ENCODE assay signal across 8 cellular contexts in the genomic region with DNA sequence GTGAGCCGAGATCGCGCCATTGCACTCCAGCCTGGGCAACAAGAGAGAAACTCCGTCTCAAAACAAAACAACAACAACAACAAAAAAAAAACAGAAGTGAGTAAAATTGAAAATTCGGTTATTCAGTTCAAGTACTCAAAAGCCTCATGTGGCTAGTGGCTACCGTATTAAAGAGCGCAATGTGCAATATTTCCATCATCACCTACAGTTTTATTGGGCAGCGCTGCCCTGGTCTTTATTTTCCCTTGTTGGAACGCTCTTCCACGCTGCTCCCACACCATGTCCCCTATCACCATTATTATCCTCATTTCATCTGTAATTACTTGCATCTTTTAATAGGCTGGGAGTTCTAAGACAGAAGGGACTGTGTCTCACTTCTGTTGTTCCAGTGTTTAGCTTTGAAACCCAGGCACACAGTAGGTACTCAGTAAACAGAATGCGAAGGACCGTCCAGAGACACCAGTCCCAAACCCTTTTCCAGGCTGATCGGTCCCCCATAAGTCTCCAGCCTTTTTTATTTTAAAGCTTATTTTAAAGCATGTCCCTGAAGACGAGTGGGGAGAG. TPM values are rescaled to one million over a fixed set of nuclear protein-coding genes. Genes with fewer than 3 reads are reported as not detected.
DNase-seq lines count a peak whose midpoint lies in the region; ATAC-seq, FAIRE-seq and TF ChIP-seq lines count a peak whose summit lies in the region.

No MANE protein-coding gene starts in this region.

- H3K4me3 Mint-ChIP-seq in osteocyte (ENCODE audit: unreplicated experiment), result peak overlapping the region; percentile 82

- H3K27ac Mint-ChIP-seq in osteocyte (ENCODE audit: unreplicated experiment), result peak overlapping the region; percentile 62

- H3K36me3 Mint-ChIP-seq in osteocyte (ENCODE audit: unreplicated experiment), result no peaks in the 10 kb centered on the region

- dilution Hi-C loops in endothelial cell of umbilical vein (cut with MboI; ENCODE audit: extremely low pct_ligation_motif_present, low sequenced_read_pairs), result no loop called here

- H3K4me1 ChIP-seq in ES-I3 (ENCODE audit: insufficient read depth, low read length) (peaks cover 13% of the 10 kb centered on the region), endothelial cell of umbilical vein (ENCODE audit: control insufficient read depth, extremely low read depth, insufficient read depth, low read length) (peaks cover 20% of the 10 kb centered on the region)

- H3K9me3 ChIP-seq in ES-I3 (ENCODE audit: control insufficient read depth, insufficient read depth, low read length), result no peaks in the 10 kb centered on the region
- H3K9me3 ChIP-seq in endothelial cell of umbilical vein (replicated peaks; ENCODE audit: control insufficient read depth, insufficient read depth, low read length), result no peaks in the 10 kb centered on the region

- H4K20me1 ChIP-seq in endothelial cell of umbilical vein (replicated peaks; ENCODE audit: control insufficient read depth, extremely low read depth, insufficient read depth, low read length), result no peaks in the 10 kb centered on the region

- H3K27me3 Mint-ChIP-seq in osteocyte (ENCODE audit: unreplicated experiment), result no peaks in the 10 kb centered on the region

- peak overlapping the region; percentile 85 for H3K9ac ChIP-seq in ES-I3 (ENCODE audit: low read depth, low read length)
- H3K9ac ChIP-seq in endothelial cell of umbilical vein (replicated peaks; ENCODE audit: extremely low read depth, insufficient read depth, low read length), result peak overlapping the region; percentile 59

- H3K9me3 Mint-ChIP-seq in osteocyte (ENCODE audit: unreplicated experiment), result no peaks in the 10 kb centered on the region

- POLR2A ChIA-PET in endothelial cell of umbilical vein (lab: Charles Lee), result no interaction called here

- no peak for TF ChIP-seq POLR2A in endothelial cell of umbilical vein (IDR thresholded peaks at IDR 0.05; ENCODE audit: low read depth, low read length)

- intact Hi-C loops in endothelial cell of umbilical vein (cut with micrococcal nuclease), result loop anchor here (1.0 kb wide), 1 partner anchor 13 kb away; a partner anchor contains a TSS
- intact Hi-C loops in posterior cingulate gyrus (cut with DNase I), result loop anchor here (1.0 to 10.0 kb wide), 2 partner anchors 13 to 85 kb away; a partner anchor contains a TSS

- peak overlapping the region in 2 of 3 experiments; percentile 23 to 56 for H3K4me3 ChIP-seq in endothelial cell of umbilical vein (replicated peaks in 1 of 3; ENCODE audit: insufficient read depth in 1 of 3, low read depth in 1 of 3, low read length in 3 of 3)

- FAIRE-seq in endothelial cell of umbilical vein (lab: Jason Lieb, UNC), result no peak

- peak overlapping the region; percentile 78 for H3K4me2 ChIP-seq in endothelial cell of umbilical vein (ENCODE audit: insufficient read depth, low read length)

- ATAC-seq in HG02763 (IDR thresholded peaks at IDR 0.05; ENCODE audit: unreplicated experiment), result no peak
- ATAC-seq in HG03469 (IDR thresholded peaks at IDR 0.05; ENCODE audit: unreplicated experiment), result no peak
- no peak for ATAC-seq in HG02973 (IDR thresholded peaks at IDR 0.05; ENCODE audit: unreplicated experiment)

- peaks cover 37% of the 10 kb centered on the region for H3K4me1 Mint-ChIP-seq in osteocyte (ENCODE audit: unreplicated experiment)

- DNase-seq in LoVo (ENCODE audit: low spot score) (peak; percentile 12), endothelial cell of umbilical vein (ENCODE audit: low read depth, low spot score) (no peak), osteocyte (ENCODE audit: extremely low spot score, unreplicated experiment) (no peak), posterior cingulate gyrus (no peak)

- TF ChIP-seq CTCF in endothelial cell of umbilical vein (IDR thresholded peaks at IDR 0.05; ENCODE audit: extremely low read depth in 1 of 2, insufficient read depth in 1 of 2, low read depth in 1 of 2, low read length in 2 of 2) (no peak), osteocyte (IDR thresholded peaks at IDR 0.05) (no peak)

- H2AFZ ChIP-seq in endothelial cell of umbilical vein (ENCODE audit: low read depth, low read length), result peak overlapping the region; percentile 99

- H3K36me3 ChIP-seq in ES-I3 (ENCODE audit: insufficient read depth, low read length) (no peaks in the 10 kb centered on the region), endothelial cell of umbilical vein (ENCODE audit: control insufficient read depth in 2 of 2, extremely low read depth in 1 of 2, insufficient read depth in 2 of 2, low read length in 2 of 2) (no peaks in the 10 kb centered on the region)

- H3K79me2 ChIP-seq in endothelial cell of umbilical vein (ENCODE audit: control insufficient read depth, insufficient read depth, low read length), result peaks cover 43% of the 10 kb centered on the region

- BruUV-seq in endothelial cell of umbilical vein (replicated peaks; lab: Mats Ljungman, UMichigan), result no TSS peak

- H3K9me1 ChIP-seq in endothelial cell of umbilical vein (replicated peaks; ENCODE audit: control insufficient read depth, extremely low read depth, insufficient read depth, low read length), result no peaks in the 10 kb centered on the region

- H3K27ac ChIP-seq in endothelial cell of umbilical vein (ENCODE audit: insufficient read depth, low read depth, low read length), result no peak overlapping the region

- CTCF ChIA-PET in endothelial cell of umbilical vein (lab: Charles Lee), result interaction anchor here (1.2 to 1.3 kb wide), 2 partner anchors 16 to 49 kb away, joined by 3 to 4 read pairs; no protein-coding TSS in a partner anchor

- H3K27me3 ChIP-seq in endothelial cell of umbilical vein (ENCODE audit: control insufficient read depth in 2 of 2, insufficient read depth in 2 of 2, low read length in 2 of 2), result no peaks in the 10 kb centered on the region

TF ChIP-seq in endothelial cell of umbilical vein, 7 proteins besides CTCF, POLR2A, EP300 and RAD21:
- TF ChIP-seq EZH2 (IDR thresholded peaks at IDR 0.05; ENCODE audit: borderline replicate concordance, low read depth, low read length, severe bottlenecking), result no peak
- TF ChIP-seq FOS (IDR thresholded peaks at IDR 0.05; ENCODE audit: borderline replicate concordance, insufficient read depth, low read length), result no peak
- no peak for TF ChIP-seq JUN (IDR thresholded peaks at IDR 0.05; ENCODE audit: borderline replicate concordance, insufficient read depth, insufficient read length, low read depth)
- no peak for TF ChIP-seq GATA2 (IDR thresholded peaks at IDR 0.05; ENCODE audit: insufficient read depth, insufficient read length, low read depth, low read length)
- TF ChIP-seq, protein P1, sequence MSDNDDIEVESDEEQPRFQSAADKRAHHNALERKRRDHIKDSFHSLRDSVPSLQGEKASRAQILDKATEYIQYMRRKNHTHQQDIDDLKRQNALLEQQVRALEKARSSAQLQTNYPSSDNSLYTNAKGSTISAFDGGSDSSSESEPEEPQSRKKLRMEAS (IDR thresholded peaks at IDR 0.05; ENCODE audit: insufficient read depth, insufficient read length), result no peak
- no peak for TF ChIP-seq POLR2AphosphoS5 (IDR thresholded peaks at IDR 0.05; ENCODE audit: insufficient read depth, low read depth, low read length)

RNA-seq across cellular contexts. Expression of a gene that starts 0.4 kb away (rescaled TPM):
- total RNA-seq in endothelial cell of umbilical vein (61.1 and 61.9 TPM in 2 replicates), osteocyte (81.8 and 83.2 TPM in 2 replicates)
- 37.9 and 47.4 TPM in 2 replicates for polyA plus RNA-seq in endothelial cell of umbilical vein
- polyA plus RNA-seq in endothelial cell of umbilical vein (2011; cell fraction: cytosol; rRNA removed), result 59.8 and 64.5 TPM in 2 replicates
- 25.3 and 34.3 TPM in 2 replicates for polyA plus RNA-seq in endothelial cell of umbilical vein (2011; cell fraction: nucleus; rRNA removed)
- polyA plus RNA-seq in endothelial cell of umbilical vein (2012), result 69.2 and 85.2 TPM in 2 replicates
- 64.6 and 66.1 TPM in 2 replicates for polyA minus RNA-seq in endothelial cell of umbilical vein
- 58.1 TPM for polyA minus RNA-seq in endothelial cell of umbilical vein (2011; cell fraction: cytosol; rRNA and poly(A)+ RNA removed)
- polyA minus RNA-seq in endothelial cell of umbilical vein (2011; cell fraction: nucleus; rRNA and poly(A)+ RNA removed), result 27.6 and 38.2 TPM in 2 replicates

RNA-seq across cellular contexts. Expression of a gene that starts 12.3 kb away (rescaled TPM):
- total RNA-seq in endothelial cell of umbilical vein, result 34.2 and 35.3 TPM in 2 replicates
- polyA plus RNA-seq in endothelial cell of umbilical vein, result 9.4 and 12.1 TPM in 2 replicates
- polyA plus RNA-seq in endothelial cell of umbilical vein (2011; cell fraction: cytosol; rRNA removed), result 12.1 and 13.4 TPM in 2 replicates
- polyA plus RNA-seq in endothelial cell of umbilical vein (2011; cell fraction: nucleus; rRNA removed), result 21.2 and 27.2 TPM in 2 replicates
- 18.3 and 20.9 TPM in 2 replicates for polyA plus RNA-seq in endothelial cell of umbilical vein (2012)
- 35.3 and 40.5 TPM in 2 replicates for polyA minus RNA-seq in endothelial cell of umbilical vein
- polyA minus RNA-seq in endothelial cell of umbilical vein (2011; cell fraction: cytosol; rRNA and poly(A)+ RNA removed), result 29.2 TPM
- 47.8 and 61.8 TPM in 2 replicates for polyA minus RNA-seq in endothelial cell of umbilical vein (2011; cell fraction: nucleus; rRNA and poly(A)+ RNA removed)
- 33.0 and 34.2 TPM in 2 replicates for total RNA-seq in osteocyte
